Comparison of ENCODE assay signal across 22 cellular contexts in genomic region chr6:78578430-78578829, GRCh38.
"Had no signal": no experiment of that assay in that cellular context is flagged by ENCODE, and none has a peak within 500 bp of the region (broad histone marks: within the 10 kb centered on the region; RNA-seq: fewer than 3 reads in every experiment).

No MANE protein-coding gene starts in this region.

- H3K9me3 ChIP-seq: ascending aorta, body of pancreas, MG63 had no signal

- H3K27me3 ChIP-seq: ascending aorta, body of pancreas, MG63 had no signal

- DNase-seq: activated CD4-positive, alpha-beta T cell treated with anti-CD3 and anti-CD28 coated beads for 4 hours; activated CD8-positive, alpha-beta T cell treated with anti-CD3 and anti-CD28 coated beads for 36 hours; activated effector memory CD4-positive, alpha-beta T cell treated with anti-CD3 and anti-CD28 coated beads, Interleukin-2, amount 50 U/mL, for 16 hours; activated naive CD4-positive, alpha-beta T cell treated with Interleukin-2 at 50 U/mL for 16 hours; activated naive CD8-positive, alpha-beta T cell treated with anti-CD3 and anti-CD28 coated beads, Interleukin-2, amount 50 U/mL, for 24 hours; activated T-cell treated with anti-CD3 and anti-CD28 coated beads, Interleukin-2, amount 50 U/mL, for 4 hours; amniotic stem cell; body of pancreas; MG63; NCI-H1105; NCI-H1694; NCI-H2029 treated with DMSO at 0.1 percent for 48 hours; NCI-H345; NCI-H510A; NCI-H526 treated with DMSO at 0.1 percent for 48 hours; NK-92 treated with Interleukin-12 subunit alpha and Interleukin-12 subunit beta, amount 100 ng/mL, for 24 hours; OCI-M1; RPMI8226; T-helper 1 cell; WERI-Rb-1 had no signal

- H3K4me3 ChIP-seq: ascending aorta, body of pancreas, MG63, SK-N-MC had no signal

- H3K36me3 ChIP-seq: ascending aorta, MG63, WERI-Rb-1 had no signal

- H3K27ac ChIP-seq: ascending aorta, body of pancreas, SK-N-MC, WERI-Rb-1 had no signal

- H3K4me1 ChIP-seq: ascending aorta, body of pancreas had no signal
